In genomic region chr7:69429817-69430501, GRCh38 we compare ENCODE assay signal across 9 cellular contexts.
DNase-seq lines count a peak whose midpoint lies in the region; ATAC-seq and TF ChIP-seq lines count a peak whose summit lies in the region.
"Had no signal": no experiment of that assay in that cellular context is flagged by ENCODE, and none has a peak within 500 bp of the region (broad histone marks: within the 10 kb centered on the region; RNA-seq: fewer than 3 reads in every experiment).

No MANE protein-coding gene starts in this region.

- WGBS in sigmoid colon, 2 donors = 23 to 61% methylated on average over 20 of the region's 20 CpGs

- no peaks in the 10 kb centered on the region for H3K36me3 ChIP-seq in SK-N-MC (ENCODE audit: insufficient read depth, low read length)
- no peaks in the 10 kb centered on the region for H3K36me3 ChIP-seq in right atrium auricular region
- no peaks in the 10 kb centered on the region for H3K36me3 ChIP-seq in sigmoid colon

- DNase-seq in DMS79 (lab: John Stamatoyannopoulos, UW) (peak; percentile 29), SK-N-MC (ENCODE audit: low read depth, low spot score) (no peak), right atrium auricular region (ENCODE audit: low spot score) (no peak), sigmoid colon (peak; percentile 84), osteocyte (ENCODE audit: extremely low spot score, unreplicated experiment) (no peak)
- DNase-seq: activated CD4-positive, alpha-beta T cell treated with anti-CD3 and anti-CD28 coated beads for 36 hours had no signal

- H3K4me3 Mint-ChIP-seq in osteocyte (ENCODE audit: unreplicated experiment) = no peak overlapping the region
- H3K4me3 Mint-ChIP-seq: activated CD4-positive, alpha-beta T cell treated with anti-CD3 and anti-CD28 coated beads for 36 hours had no signal

- TF ChIP-seq CTCF in right atrium auricular region (IDR thresholded peaks at IDR 0.05) (no peak), sigmoid colon (IDR thresholded peaks at IDR 0.05) (no peak), osteocyte (IDR thresholded peaks at IDR 0.05) (no peak)

- H3K36me3 Mint-ChIP-seq in osteocyte (ENCODE audit: unreplicated experiment) = no peaks in the 10 kb centered on the region

- H3K27me3 Mint-ChIP-seq in osteocyte (ENCODE audit: unreplicated experiment) = peaks cover 21% of the 10 kb centered on the region

- intact Hi-C loops in sigmoid colon (cut with DNase I) = no loop called here

- no peak overlapping the region for H3K9ac ChIP-seq in SK-N-MC (ENCODE audit: insufficient read length)

- H3K4me1 Mint-ChIP-seq in osteocyte (ENCODE audit: unreplicated experiment) = peaks cover 5% of the 10 kb centered on the region

- no peak for TF ChIP-seq EP300 in sigmoid colon (IDR thresholded peaks at IDR 0.05)

- no peak overlapping the region for H3K27ac Mint-ChIP-seq in osteocyte (ENCODE audit: unreplicated experiment)
- H3K27ac Mint-ChIP-seq: activated CD4-positive, alpha-beta T cell treated with anti-CD3 and anti-CD28 coated beads for 36 hours had no signal

- TF ChIP-seq POLR2A in sigmoid colon (IDR thresholded peaks at IDR 0.05) = no peak

- ATAC-seq in HG03460 (IDR thresholded peaks at IDR 0.05; ENCODE audit: unreplicated experiment) (no peak), GM18870 (IDR thresholded peaks at IDR 0.05; ENCODE audit: unreplicated experiment) (no peak), GM19324 (IDR thresholded peaks at IDR 0.05; ENCODE audit: low FRiP score, unreplicated experiment) (no peak)
- ATAC-seq: activated CD4-positive, alpha-beta T cell treated with anti-CD3 and anti-CD28 coated beads for 36 hours had no signal

- peaks cover 0 to 19% of the 10 kb centered on the region in 2 donors for H3K4me1 ChIP-seq in right atrium auricular region
- peaks cover 0 to 27% (median 20%) of the 10 kb centered on the region in 4 donors for H3K4me1 ChIP-seq in sigmoid colon

- peak overlapping the region; percentile 79 for H3K27ac ChIP-seq in SK-N-MC
- H3K27ac ChIP-seq in right atrium auricular region = peak overlapping the region; percentile 20 to 27
- peak overlapping the region; percentile 56 to 65 (median 59) for H3K27ac ChIP-seq in sigmoid colon

- H3K4me3 ChIP-seq in SK-N-MC (peak overlapping the region; percentile 7; the same call in 1 of the 2 replicates), right atrium auricular region (peak overlapping the region in 1 of 2 donors; percentile 25), sigmoid colon (peak overlapping the region in 3 of 4 donors; percentile 11 to 18 (median 16))

- H3K27me3 ChIP-seq in right atrium auricular region (no peaks in the 10 kb centered on the region), sigmoid colon (no peaks in the 10 kb centered on the region)

- no peaks in the 10 kb centered on the region for H3K9me3 Mint-ChIP-seq in osteocyte (ENCODE audit: unreplicated experiment)

- H3K9me3 ChIP-seq in SK-N-MC (ENCODE audit: low read depth, low read length) (no peaks in the 10 kb centered on the region), right atrium auricular region (no peaks in the 10 kb centered on the region), sigmoid colon (peaks cover 0 to 3% (median 0%) of the 10 kb centered on the region in 4 donors)

Comparison
In these comparisons a context has a peak if more than half of its experiments do, and no peak if none do; other contexts are left out.
1. DNase-seq: peak in DMS79 (single experiment) and sigmoid colon (single experiment); none in SK-N-MC (single experiment), right atrium auricular region (single experiment) and osteocyte (single experiment).
2. H3K27ac ChIP-seq: peak in every context shown above with its lines; median percentile 79 in SK-N-MC; 59 in sigmoid colon; 24 in right atrium auricular region.